ENCODE assay signal across 1 cellular context in the genomic region with DNA sequence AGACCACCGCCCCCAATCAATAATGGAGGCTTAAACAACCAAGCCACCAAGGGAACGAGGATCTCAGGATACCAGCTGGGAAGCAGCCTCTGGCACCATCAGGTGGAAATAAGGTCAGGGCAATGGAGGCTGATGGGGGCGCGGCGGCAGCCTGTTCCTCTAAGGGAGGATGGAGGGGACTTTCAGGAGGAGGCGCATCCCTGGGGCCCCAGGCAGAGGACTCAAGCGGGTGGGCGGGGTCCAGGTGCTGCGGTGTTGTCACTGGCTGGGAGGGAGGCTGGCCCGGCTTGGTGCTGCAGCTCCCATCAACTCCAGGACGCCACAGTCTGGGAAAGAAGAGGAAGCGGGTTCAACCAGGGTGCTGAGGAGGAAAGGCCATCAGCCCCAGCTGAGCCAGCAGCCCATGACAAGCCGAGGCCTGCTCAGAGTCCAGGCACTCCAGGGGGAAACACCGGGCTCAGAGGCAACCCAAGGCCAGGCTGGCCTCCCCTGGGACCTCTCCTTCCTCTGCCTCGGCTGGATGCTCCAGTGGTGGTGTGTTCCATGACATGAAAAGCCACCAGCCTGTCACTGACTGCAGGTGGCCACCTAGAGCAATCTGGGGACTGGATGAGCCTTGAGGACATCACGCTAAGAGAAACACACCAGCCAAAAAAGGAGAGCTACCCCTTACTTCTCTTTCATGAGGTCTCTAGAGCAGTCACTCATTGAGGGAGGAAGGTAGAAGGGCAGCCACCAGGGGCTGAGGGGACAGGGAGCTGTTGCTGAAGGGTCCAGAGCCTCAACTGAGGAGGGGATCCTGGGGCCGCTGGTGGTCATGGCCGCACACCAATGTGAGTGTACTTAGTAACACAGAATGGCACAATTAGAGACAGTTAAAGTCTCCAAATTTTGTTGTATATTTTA.
TF ChIP-seq lines count a peak whose summit lies in the region.

No MANE protein-coding gene starts in this region.

TF ChIP-seq in HepG2, 621 proteins besides CTCF, POLR2A, EP300 and RAD21:
- no peak for TF ChIP-seq KMT2B (CRISPR knock-in tag; IDR thresholded peaks at IDR 0.05)
- TF ChIP-seq KDM1A (CRISPR knock-in tag; IDR thresholded peaks at IDR 0.05): no peak
- 0 out of 2 replicates have a peak, but pooled peaks have one; percentile 16 for TF ChIP-seq RXRA (CRISPR knock-in tag; IDR thresholded peaks at IDR 0.05)
- TF ChIP-seq RBFOX2 (IDR thresholded peaks at IDR 0.05; ENCODE audit: low read depth, low read length): peak; percentile 46; the same call in 1 of the 2 replicates
- TF ChIP-seq AGO2 (optimal IDR thresholded peaks at IDR 0.05; ENCODE audit: low read depth, low read length): peak; percentile 64
- TF ChIP-seq, protein P1, sequence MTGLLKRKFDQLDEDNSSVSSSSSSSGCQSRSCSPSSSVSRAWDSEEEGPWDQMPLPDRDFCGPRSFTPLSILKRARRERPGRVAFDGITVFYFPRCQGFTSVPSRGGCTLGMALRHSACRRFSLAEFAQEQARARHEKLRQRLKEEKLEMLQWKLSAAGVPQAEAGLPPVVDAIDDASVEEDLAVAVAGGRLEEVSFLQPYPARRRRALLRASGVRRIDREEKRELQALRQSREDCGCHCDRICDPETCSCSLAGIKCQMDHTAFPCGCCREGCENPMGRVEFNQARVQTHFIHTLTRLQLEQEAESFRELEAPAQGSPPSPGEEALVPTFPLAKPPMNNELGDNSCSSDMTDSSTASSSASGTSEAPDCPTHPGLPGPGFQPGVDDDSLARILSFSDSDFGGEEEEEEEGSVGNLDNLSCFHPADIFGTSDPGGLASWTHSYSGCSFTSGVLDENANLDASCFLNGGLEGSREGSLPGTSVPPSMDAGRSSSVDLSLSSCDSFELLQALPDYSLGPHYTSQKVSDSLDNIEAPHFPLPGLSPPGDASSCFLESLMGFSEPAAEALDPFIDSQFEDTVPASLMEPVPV (CRISPR knock-in tag; IDR thresholded peaks at IDR 0.05): 0 out of 2 replicates have a peak, but pooled peaks have one; percentile 22
- TF ChIP-seq ZMYM2 (CRISPR knock-in tag; IDR thresholded peaks at IDR 0.05): no peak
TF ChIP-seq in HepG2: peak in this region for 4.
